2 cellular contexts compared by ENCODE assay signal in genomic region chr7:18167815-18168214, GRCh38.
TF ChIP-seq lines count a peak whose summit lies in the region.

No MANE protein-coding gene starts in this region.

TF ChIP-seq in GM23338, 12 proteins besides CTCF, POLR2A, EP300 and RAD21:
- no peak for TF ChIP-seq CREB1 (CRISPR knock-in tag; IDR thresholded peaks at IDR 0.05; ENCODE audit: low read depth)
- no peak for TF ChIP-seq NANOG (IDR thresholded peaks at IDR 0.05; ENCODE audit: borderline replicate concordance)
- TF ChIP-seq ZNF462 (CRISPR knock-in tag; IDR thresholded peaks at IDR 0.05), result no peak
- no peak for TF ChIP-seq ZNF114 (CRISPR knock-in tag; IDR thresholded peaks at IDR 0.05)
- TF ChIP-seq POLR2AphosphoS5 (IDR thresholded peaks at IDR 0.05; ENCODE audit: low read depth), result no peak
- TF ChIP-seq ZNF331 (CRISPR knock-in tag; IDR thresholded peaks at IDR 0.05; ENCODE audit: low read depth), result no peak
- TF ChIP-seq EZH2phosphoT487 (IDR thresholded peaks at IDR 0.05; ENCODE audit: unreplicated experiment), result no peak
- TF ChIP-seq EZH2 (IDR thresholded peaks at IDR 0.05; ENCODE audit: low read depth, unreplicated experiment), result no peak
- TF ChIP-seq JUNB (IDR thresholded peaks at IDR 0.05; ENCODE audit: unreplicated experiment), result no peak
- TF ChIP-seq STAT1 (IDR thresholded peaks at IDR 0.05; ENCODE audit: unreplicated experiment), result no peak
- TF ChIP-seq ETS1 (IDR thresholded peaks at IDR 0.05), result no peak
- no peak for TF ChIP-seq REST (IDR thresholded peaks at IDR 0.05; ENCODE audit: unreplicated experiment)

TF ChIP-seq in H1, 55 proteins besides CTCF, POLR2A, EP300 and RAD21:
- TF ChIP-seq ATF2 (IDR thresholded peaks at IDR 0.05; ENCODE audit: low read length) (no peak), EGR1 (IDR thresholded peaks at IDR 0.05; ENCODE audit: borderline replicate concordance, low read depth, low read length) (no peak), GABPA (IDR thresholded peaks at IDR 0.05; ENCODE audit: borderline replicate concordance, insufficient read depth, low read length) (no peak), TEAD4 (IDR thresholded peaks at IDR 0.05; ENCODE audit: low read depth, low read length) (no peak), SP1 (IDR thresholded peaks at IDR 0.05; ENCODE audit: low read depth, low read length) (no peak), FOSL1 (IDR thresholded peaks at IDR 0.05; ENCODE audit: insufficient read depth, low read depth, low read length) (no peak), TBP (IDR thresholded peaks at IDR 0.05; ENCODE audit: low read depth, low read length) (no peak), SRF (IDR thresholded peaks at IDR 0.05; ENCODE audit: low read depth, low read length) (no peak), BACH1 (IDR thresholded peaks at IDR 0.05; ENCODE audit: low read length) (no peak), ASH2L (IDR thresholded peaks at IDR 0.05; ENCODE audit: low read length) (no peak), NANOG (IDR thresholded peaks at IDR 0.05; ENCODE audit: insufficient read depth, low read depth, low read length, poor library complexity, severe bottlenecking) (no peak)
